In genomic region chr3:132695422-132695821, GRCh38 we compare ENCODE assay signal across 16 cellular contexts. TPM values are rescaled to one million over a fixed set of nuclear protein-coding genes. Genes with fewer than 3 reads are reported as not detected.
DNase-seq lines count a peak whose midpoint lies in the region; ATAC-seq and TF ChIP-seq lines count a peak whose summit lies in the region.
"Had no signal": no experiment of that assay in that cellular context is flagged by ENCODE, and none has a peak within 500 bp of the region (broad histone marks: within the 10 kb centered on the region; RNA-seq: fewer than 3 reads in every experiment).

No MANE protein-coding gene starts in this region.

- no peaks in the 10 kb centered on the region for H4K20me1 ChIP-seq in IMR-90 (ENCODE audit: insufficient read depth, low read length)
- H4K20me1 ChIP-seq: BLaER1 treated with 17β-estradiol and CSF1 and Interleukin-3, amounts not matched to agents 10 nM and 100 nM had no signal

- H3K56ac ChIP-seq in IMR-90 (ENCODE audit: extremely low read depth, insufficient read depth, low read length), result no peak overlapping the region

- TF ChIP-seq CTCF in IMR-90 (conservative IDR thresholded peaks at IDR 0.05; ENCODE audit: low read depth, low read length) (no peak), nephron progenitor cell (IDR thresholded peaks at IDR 0.05) (no peak)

- no TSS peak for BruUV-seq in IMR-90 (replicated peaks; lab: Mats Ljungman, UMichigan)

- peaks cover 7% of the 10 kb centered on the region for H3K4me1 Mint-ChIP-seq in activated T-cell treated with anti-CD3 and anti-CD28 coated beads, Interleukin-2, amount 50 U/mL, for 24 hours (ENCODE audit: low read depth)
- H3K4me1 Mint-ChIP-seq in nephron progenitor cell, result no peaks in the 10 kb centered on the region

- H3K4ac ChIP-seq in IMR-90 (ENCODE audit: low read depth, low read length), result no peak overlapping the region

- no peak overlapping the region for H2BK120ac ChIP-seq in IMR-90 (ENCODE audit: low read depth, low read length)

- no peak overlapping the region for H2AFZ ChIP-seq in IMR-90 (replicated peaks; ENCODE audit: low read length, poor library complexity)

- H3K4me1 ChIP-seq in IMR-90 (ENCODE audit: control insufficient read depth, insufficient read depth, low read length), result peaks cover 2% of the 10 kb centered on the region; the same call in 1 of the 2 replicates
- H3K4me1 ChIP-seq: BLaER1 treated with 17β-estradiol and CSF1 and Interleukin-3, amounts not matched to agents 10 nM and 100 nM had no signal

- no peak overlapping the region for H2BK20ac ChIP-seq in IMR-90 (ENCODE audit: low read depth, low read length)

- CTCF ChIA-PET in IMR-90 (lab: Yijun Ruan, JAX), result no interaction called here

- H3K4me3 ChIP-seq in IMR-90 (ENCODE audit: insufficient read depth, low read depth, low read length), result no peak overlapping the region
- H3K4me3 ChIP-seq: BLaER1 treated with 17β-estradiol and CSF1 and Interleukin-3, amounts not matched to agents 10 nM and 100 nM had no signal

- no peak for TF ChIP-seq POLR2A in IMR-90 (IDR thresholded peaks at IDR 0.05; ENCODE audit: low read depth, low read length)

- in situ Hi-C loops in IMR-90 (cut with MboI; ENCODE audit: low sequenced_read_pairs), result no loop called here

- no peak for ATAC-seq in IMR-90 (ENCODE audit: low read depth)
- ATAC-seq: HepG2 had no signal

- H3K27me3 ChIP-seq in IMR-90 (ENCODE audit: control insufficient read depth, insufficient read depth, low read length), result no peaks in the 10 kb centered on the region
- H3K27me3 ChIP-seq: BLaER1 treated with 17β-estradiol and CSF1 and Interleukin-3, amounts not matched to agents 10 nM and 100 nM had no signal

- peak overlapping the region; percentile 76 for H3K27ac Mint-ChIP-seq in activated T-cell treated with anti-CD3 and anti-CD28 coated beads, Interleukin-2, amount 50 U/mL, for 24 hours
- H3K27ac Mint-ChIP-seq in nephron progenitor cell, result peak overlapping the region; percentile 42

- H3K27ac ChIP-seq in IMR-90 (ENCODE audit: insufficient read depth, low read length), result no peak overlapping the region
- H3K27ac ChIP-seq: BLaER1 treated with 17β-estradiol and CSF1 and Interleukin-3, amounts not matched to agents 10 nM and 100 nM; KMS-11 had no signal

- no peak overlapping the region for H3K23ac ChIP-seq in IMR-90 (ENCODE audit: low read depth, low read length)

- no peak overlapping the region for H2BK15ac ChIP-seq in IMR-90 (ENCODE audit: low read depth, low read length)

- peaks cover 0 to 8% of the 10 kb centered on the region in 2 experiments; a peak in 3 of 4 replicates for H3K79me1 ChIP-seq in IMR-90 (ENCODE audit: low read depth in 1 of 2, low read length in 2 of 2)

- no peaks in the 10 kb centered on the region for H3K9me3 ChIP-seq in IMR-90 (ENCODE audit: control insufficient read depth, insufficient read depth, low read length)
- H3K9me3 ChIP-seq: BLaER1 treated with 17β-estradiol and CSF1 and Interleukin-3, amounts not matched to agents 10 nM and 100 nM had no signal

- dilution Hi-C loops in IMR-90 (cut with HindIII; ENCODE audit: low sequenced_read_pairs, unreplicated experiment), result no loop called here

- H3K4me3 Mint-ChIP-seq in activated T-cell treated with anti-CD3 and anti-CD28 coated beads, Interleukin-2, amount 50 U/mL, for 24 hours, result no peak overlapping the region
- H3K4me3 Mint-ChIP-seq in nephron progenitor cell, result no peak overlapping the region
- H3K4me3 Mint-ChIP-seq: CD8-positive, alpha-beta memory T cell had no signal

- no peak overlapping the region for H3K14ac ChIP-seq in IMR-90 (replicated peaks; ENCODE audit: low read depth, low read length)

- H4K8ac ChIP-seq in IMR-90 (ENCODE audit: low read depth in 2 of 2, low read length in 2 of 2), result no peak overlapping the region

- no peak overlapping the region for H4K91ac ChIP-seq in IMR-90 (ENCODE audit: insufficient read depth, low read depth, low read length)

- no peak overlapping the region for H2AK9ac ChIP-seq in IMR-90 (replicated peaks; ENCODE audit: low read depth, low read length, poor library complexity)

- no peaks in the 10 kb centered on the region for H3K9me3 Mint-ChIP-seq in activated T-cell treated with anti-CD3 and anti-CD28 coated beads, Interleukin-2, amount 50 U/mL, for 24 hours
- H3K9me3 Mint-ChIP-seq in nephron progenitor cell, result no peaks in the 10 kb centered on the region
- H3K9me3 Mint-ChIP-seq: CD8-positive, alpha-beta memory T cell had no signal

- H2AK5ac ChIP-seq in IMR-90 (ENCODE audit: low read depth, low read length), result no peak overlapping the region

- H3K18ac ChIP-seq in IMR-90 (ENCODE audit: low read depth, low read length), result no peak overlapping the region

- intact Hi-C loops in IMR-90 (cut with micrococcal nuclease), result no loop called here

- no peak for TF ChIP-seq RAD21 in IMR-90 (IDR thresholded peaks at IDR 0.05; ENCODE audit: low read length)

- no peak overlapping the region for H3K9ac ChIP-seq in IMR-90 (ENCODE audit: low read depth, low read length)
- H3K9ac ChIP-seq: BLaER1 treated with 17β-estradiol and CSF1 and Interleukin-3, amounts not matched to agents 10 nM and 100 nM; KMS-11 had no signal

- H3K9me1 ChIP-seq in IMR-90 (ENCODE audit: insufficient read depth, low read length), result no peaks in the 10 kb centered on the region

- no peak overlapping the region for H2BK5ac ChIP-seq in IMR-90 (ENCODE audit: low read depth, low read length, poor library complexity, severe bottlenecking)

- POLR2A ChIA-PET in IMR-90 (lab: Charles Lee; ENCODE audit: unreplicated experiment), result no interaction called here

- peaks cover 79% of the 10 kb centered on the region for H3K36me3 Mint-ChIP-seq in activated T-cell treated with anti-CD3 and anti-CD28 coated beads, Interleukin-2, amount 50 U/mL, for 24 hours (ENCODE audit: low read depth)
- peaks cover 44% of the 10 kb centered on the region for H3K36me3 Mint-ChIP-seq in nephron progenitor cell (ENCODE audit: low read depth)

- no peak overlapping the region for H3K4me2 ChIP-seq in IMR-90 (ENCODE audit: low read depth, low read length)
- H3K4me2 ChIP-seq: BLaER1 treated with 17β-estradiol and CSF1 and Interleukin-3, amounts not matched to agents 10 nM and 100 nM; KMS-11 had no signal

- no CpG with 5 or more reads among the region's 1 CpG for WGBS in IMR-90 (ENCODE audit: extremely low coverage in 2 of 2, insufficient read length in 1 of 2), 2 experiments

- H3K36me3 ChIP-seq in IMR-90 (ENCODE audit: control insufficient read depth, insufficient read depth, low read length), result peaks cover 43% of the 10 kb centered on the region

- no peak for DNase-seq in activated T-cell treated with anti-CD3 and anti-CD28 coated beads, Interleukin-2, amount 50 U/mL, for 24 hours
- DNase-seq in activated T-cell treated with anti-CD3 and anti-CD28 coated beads, Interleukin-2, amount 50 U/mL, for 48 hours, result no peak
- peak; percentile 13 for DNase-seq in IMR-90
- peak; percentile 43 for DNase-seq in dermis blood vessel endothelial cell
- no peak for DNase-seq in nephron progenitor cell
- DNase-seq in activated CD4-positive, CD25-positive, alpha-beta regulatory T cell (lab: John Stamatoyannopoulos, UW), result no peak
- DNase-seq in superior temporal gyrus (ENCODE audit: extremely low spot score), result no peak
- DNase-seq in activated CD8-positive, alpha-beta memory T cell treated with anti-CD3 and anti-CD28 coated beads, Interleukin-2, amount 50 U/mL, for 4 hours, result no peak
- DNase-seq: CD8-positive, alpha-beta memory T cell; DMS79; GOT3; NCI-H1436; NCI-H524 had no signal

- H3K27me3 Mint-ChIP-seq in activated T-cell treated with anti-CD3 and anti-CD28 coated beads, Interleukin-2, amount 50 U/mL, for 24 hours, result no peaks in the 10 kb centered on the region
- no peaks in the 10 kb centered on the region for H3K27me3 Mint-ChIP-seq in nephron progenitor cell (ENCODE audit: low read depth, poor library complexity)
- H3K27me3 Mint-ChIP-seq: CD8-positive, alpha-beta memory T cell had no signal

- H4K5ac ChIP-seq in IMR-90 (ENCODE audit: low read depth, low read length), result no peak overlapping the region

TF ChIP-seq in IMR-90, 13 proteins besides CTCF, POLR2A, EP300 and RAD21 (continues in another document):
- TF ChIP-seq, protein P1, sequence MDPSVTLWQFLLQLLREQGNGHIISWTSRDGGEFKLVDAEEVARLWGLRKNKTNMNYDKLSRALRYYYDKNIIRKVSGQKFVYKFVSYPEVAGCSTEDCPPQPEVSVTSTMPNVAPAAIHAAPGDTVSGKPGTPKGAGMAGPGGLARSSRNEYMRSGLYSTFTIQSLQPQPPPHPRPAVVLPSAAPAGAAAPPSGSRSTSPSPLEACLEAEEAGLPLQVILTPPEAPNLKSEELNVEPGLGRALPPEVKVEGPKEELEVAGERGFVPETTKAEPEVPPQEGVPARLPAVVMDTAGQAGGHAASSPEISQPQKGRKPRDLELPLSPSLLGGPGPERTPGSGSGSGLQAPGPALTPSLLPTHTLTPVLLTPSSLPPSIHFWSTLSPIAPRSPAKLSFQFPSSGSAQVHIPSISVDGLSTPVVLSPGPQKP (IDR thresholded peaks at IDR 0.05; ENCODE audit: borderline replicate concordance, low read depth, low read length), result no peak
- TF ChIP-seq BHLHE40 (IDR thresholded peaks at IDR 0.05; ENCODE audit: low read depth, low read length) (no peak), CEBPB (IDR thresholded peaks at IDR 0.05; ENCODE audit: low read depth, low read length) (no peak), MAZ (IDR thresholded peaks at IDR 0.05; ENCODE audit: borderline replicate concordance, low read depth, low read length) (no peak)
- TF ChIP-seq, protein P2, sequence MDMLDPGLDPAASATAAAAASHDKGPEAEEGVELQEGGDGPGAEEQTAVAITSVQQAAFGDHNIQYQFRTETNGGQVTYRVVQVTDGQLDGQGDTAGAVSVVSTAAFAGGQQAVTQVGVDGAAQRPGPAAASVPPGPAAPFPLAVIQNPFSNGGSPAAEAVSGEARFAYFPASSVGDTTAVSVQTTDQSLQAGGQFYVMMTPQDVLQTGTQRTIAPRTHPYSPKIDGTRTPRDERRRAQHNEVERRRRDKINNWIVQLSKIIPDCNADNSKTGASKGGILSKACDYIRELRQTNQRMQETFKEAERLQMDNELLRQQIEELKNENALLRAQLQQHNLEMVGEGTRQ (IDR thresholded peaks at IDR 0.05; ENCODE audit: low read depth, low read length), result no peak

RNA-seq across cellular contexts. Expression of gene NPHP3, which starts 26.8 kb away (rescaled TPM):
- 21.3 and 26.9 TPM in 2 replicates for total RNA-seq in IMR-90 (2012; rRNA removed)
- polyA plus RNA-seq in IMR-90 (2012; rRNA removed), result 16.4 and 19.9 TPM in 2 replicates
- 5.8 and 9.3 TPM in 2 replicates for polyA plus RNA-seq in IMR-90 (2012; cell fraction: cytosol; rRNA removed)
- polyA plus RNA-seq in IMR-90 (2012; cell fraction: nucleus; rRNA removed; ENCODE audit: low replicate concordance), result 37.6 and 55.7 TPM in 2 replicates
- 20.7 and 28.6 TPM in 2 replicates for total RNA-seq in dermis blood vessel endothelial cell

RNA-seq across cellular contexts. Expression of gene UBA5, which starts 35.3 kb away (rescaled TPM):
- 20.3 and 38.6 TPM in 2 replicates for total RNA-seq in IMR-90 (2012; rRNA removed)
- 30.4 and 43.1 TPM in 2 replicates for polyA plus RNA-seq in IMR-90 (2012; rRNA removed)
- 43.2 and 60.2 TPM in 2 replicates for polyA plus RNA-seq in IMR-90 (2012; cell fraction: cytosol; rRNA removed)
- polyA plus RNA-seq in IMR-90 (2012; cell fraction: nucleus; rRNA removed; ENCODE audit: low replicate concordance), result 37.7 and 52.9 TPM in 2 replicates
- total RNA-seq in dermis blood vessel endothelial cell, result 26.5 and 26.9 TPM in 2 replicates

RNA-seq across cellular contexts. Expression of gene ACAD11, which starts 35.8 kb away (rescaled TPM):
- 18.8 and 27.8 TPM in 2 replicates for total RNA-seq in IMR-90 (2012; rRNA removed)
- polyA plus RNA-seq in IMR-90 (2012; rRNA removed), result 12.8 and 16.0 TPM in 2 replicates
- 2.4 and 3.2 TPM in 2 replicates for polyA plus RNA-seq in IMR-90 (2012; cell fraction: cytosol; rRNA removed)
- polyA plus RNA-seq in IMR-90 (2012; cell fraction: nucleus; rRNA removed; ENCODE audit: low replicate concordance), result 55.6 and 142 TPM in 2 replicates
- total RNA-seq in dermis blood vessel endothelial cell, result 19.6 and 24.2 TPM in 2 replicates

Comparison
In these comparisons a context has a peak if more than half of its experiments do, and no peak if none do; other contexts are left out.
1. DNase-seq: peak in IMR-90 (single experiment) and dermis blood vessel endothelial cell (single experiment); none in activated T-cell treated with anti-CD3 and anti-CD28 coated beads, Interleukin-2, amount 50 U/mL, for 24 hours (single experiment), activated T-cell treated with anti-CD3 and anti-CD28 coated beads, Interleukin-2, amount 50 U/mL, for 48 hours (0 of 2), nephron progenitor cell (single experiment), activated CD4-positive, CD25-positive, alpha-beta regulatory T cell (0 of 4), superior temporal gyrus (single experiment) and activated CD8-positive, alpha-beta memory T cell treated with anti-CD3 and anti-CD28 coated beads, Interleukin-2, amount 50 U/mL, for 4 hours (single experiment).